In genomic region chr19:57779220-57779845, GRCh38 we compare ENCODE assay signal across 19 cellular contexts.
"Had no signal": no experiment of that assay in that cellular context is flagged by ENCODE, and none has a peak within 500 bp of the region (broad histone marks: within the 10 kb centered on the region; RNA-seq: fewer than 3 reads in every experiment).

No MANE protein-coding gene starts in this region.

- ATAC-seq: activated CD4-positive, CD25-positive, alpha-beta regulatory T cell treated with anti-CD3 and anti-CD28 coated beads, Interleukin-2, amount 50 U/mL, for 24 hours; activated T-cell treated with anti-CD3 and anti-CD28 coated beads, Interleukin-2, amount 50 U/mL, for 72 hours; left lobe of liver; natural killer cell treated with Interleukin-12 subunit alpha and Interleukin-12 subunit beta and Interleukin-15 and Interleukin-18, amount 100 ng/mL, for 72 hours; upper lobe of right lung had no signal

- H3K27ac ChIP-seq: cardiac muscle cell, neutrophil, sigmoid colon, upper lobe of right lung, VCaP had no signal

- H3K4me1 ChIP-seq: sigmoid colon, upper lobe of right lung had no signal

- DNase-seq: activated CD4-positive, alpha-beta memory T cell treated with anti-CD3 and anti-CD28 coated beads, Interleukin-2, amount 10 ng/mL, durations not matched to agents 7 days and 5 days; activated CD4-positive, alpha-beta T cell treated with anti-CD3 and anti-CD28 coated beads, Interleukin-2, amount 10 ng/mL, durations not matched to agents 24 days and 14 days; activated effector memory CD4-positive, alpha-beta T cell treated with Interleukin-2 at 50 U/mL for 16 hours; activated naive CD4-positive, alpha-beta T cell treated with anti-CD3 and anti-CD28 coated beads for 36 hours; activated naive CD8-positive, alpha-beta T cell treated with anti-CD3 and anti-CD28 coated beads, Interleukin-2, amount 10 ng/mL, durations not matched to agents 7 days and 5 days; activated T-cell treated with anti-CD3 and anti-CD28 coated beads, Interleukin-2, amount 50 U/mL, for 72 hours; amygdala; foreskin melanocyte; immature natural killer cell; sigmoid colon; stimulated activated CD4-positive, alpha-beta T cell treated with anti-CD3 and anti-CD28 coated beads, Interleukin-2, amount 100 ng/mL, for 48 hours; stimulated activated CD8-positive, alpha-beta memory T cell treated with anti-CD3 and anti-CD28 coated beads, Interleukin-4, amount 100 ng/mL, for 48 hours; upper lobe of right lung had no signal

- H3K27me3 ChIP-seq: cardiac muscle cell, neutrophil, sigmoid colon, upper lobe of right lung had no signal

- H3K4me3 ChIP-seq: cardiac muscle cell, sigmoid colon, upper lobe of right lung had no signal
